11 cellular contexts compared by ENCODE assay signal in the genomic region with DNA sequence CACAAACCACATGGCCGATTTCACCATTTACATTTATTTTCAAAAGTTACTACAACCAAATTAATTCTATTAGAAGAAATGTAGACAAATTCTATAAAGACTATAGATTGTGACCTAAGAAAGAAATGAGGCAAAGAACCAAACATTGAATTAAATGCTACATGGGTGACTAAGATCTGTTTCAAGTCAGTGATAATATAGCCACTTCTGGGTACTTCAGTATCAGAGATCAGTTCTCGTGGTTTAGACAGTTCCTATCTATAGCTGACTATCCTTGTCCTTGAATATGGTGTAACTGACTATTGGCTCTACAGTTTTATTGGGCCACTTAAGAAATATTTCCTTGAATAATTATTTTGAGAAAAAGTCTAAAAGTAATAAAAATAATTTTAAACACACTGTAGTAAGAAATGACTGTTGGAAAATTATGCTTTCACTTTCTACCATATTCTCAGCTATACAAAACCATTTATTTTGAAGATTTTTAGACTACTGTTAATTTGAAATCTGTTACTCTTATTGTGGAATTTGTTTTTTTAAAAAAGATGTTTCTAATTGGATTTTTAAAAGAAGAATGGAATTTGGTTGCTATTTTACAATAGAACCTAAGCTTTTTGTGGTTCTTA. TPM values are rescaled to one million over a fixed set of nuclear protein-coding genes. Genes with fewer than 3 reads are reported as not detected.
DNase-seq lines count a peak whose midpoint lies in the region; ATAC-seq and TF ChIP-seq lines count a peak whose summit lies in the region.
"Had no signal": no experiment of that assay in that cellular context is flagged by ENCODE, and none has a peak within 500 bp of the region (broad histone marks: within the 10 kb centered on the region; RNA-seq: fewer than 3 reads in every experiment).

No MANE protein-coding gene starts in this region.

- no peak overlapping the region for H3K9ac ChIP-seq in IMR-90 (ENCODE audit: low read depth, low read length)

- H3K14ac ChIP-seq in IMR-90 (replicated peaks; ENCODE audit: low read depth, low read length): no peak overlapping the region

- no peaks in the 10 kb centered on the region for H3K4me1 ChIP-seq in IMR-90 (ENCODE audit: control insufficient read depth, insufficient read depth, low read length)
- H3K4me1 ChIP-seq in naive thymus-derived CD4-positive, alpha-beta T cell (ENCODE audit: control insufficient read depth in 2 of 2, insufficient read depth in 2 of 2, low read length in 2 of 2): no peaks in the 10 kb centered on the region
- H3K4me1 ChIP-seq in testis: no peaks in the 10 kb centered on the region
- H3K4me1 ChIP-seq: A549 had no signal

- no peak overlapping the region for H2AK5ac ChIP-seq in IMR-90 (ENCODE audit: low read depth, low read length)

- H3K27ac ChIP-seq in IMR-90 (ENCODE audit: insufficient read depth, low read length) (no peak overlapping the region), testis (no peak overlapping the region)
- no peak overlapping the region for H3K27ac ChIP-seq in naive thymus-derived CD4-positive, alpha-beta T cell (ENCODE audit: low read depth, low read length)
- H3K27ac ChIP-seq: A549 had no signal

- no peak overlapping the region for H2BK20ac ChIP-seq in IMR-90 (ENCODE audit: low read depth, low read length)

- H3K4me2 ChIP-seq in IMR-90 (ENCODE audit: low read depth, low read length): peak overlapping the region; percentile 28; the same call in 1 of the 2 replicates
- H3K4me2 ChIP-seq: A549 had no signal

- H2BK15ac ChIP-seq in IMR-90 (ENCODE audit: low read depth, low read length): no peak overlapping the region

- dilution Hi-C loops in IMR-90 (cut with HindIII; ENCODE audit: low sequenced_read_pairs, unreplicated experiment): no loop called here

- BruUV-seq in IMR-90 (replicated peaks; lab: Mats Ljungman, UMichigan): no TSS peak

- intact Hi-C loops in IMR-90 (cut with micrococcal nuclease): no loop called here
- intact Hi-C loops in naive thymus-derived CD4-positive, alpha-beta T cell (cut with micrococcal nuclease): no loop called here
- intact Hi-C loops in posterior vena cava (cut with DNase I): no loop called here
- intact Hi-C loops in testis (cut with DNase I; ENCODE audit: low total_unique reads): no loop called here

- H3K4me3 ChIP-seq in IMR-90 (ENCODE audit: insufficient read depth, low read depth, low read length) (no peak overlapping the region), testis (no peak overlapping the region)
- H3K4me3 ChIP-seq in naive thymus-derived CD4-positive, alpha-beta T cell (ENCODE audit: low read length): no peak overlapping the region
- H3K4me3 ChIP-seq: A549 had no signal

- H3K4me1 Mint-ChIP-seq in naive thymus-derived CD4-positive, alpha-beta T cell: peaks cover 4 to 13% (median 5%) of the 10 kb centered on the region in 7 donors

- H3K36me3 Mint-ChIP-seq in naive thymus-derived CD4-positive, alpha-beta T cell: peaks cover 4 to 22% (median 14%) of the 10 kb centered on the region in 5 donors

- no peak for DNase-seq in activated CD4-positive, CD25-positive, alpha-beta regulatory T cell (lab: John Stamatoyannopoulos, UW)
- DNase-seq in IMR-90 (no peak), posterior vena cava (ENCODE audit: low spot score) (no peak), cerebellar nuclear complex (lab: John Stamatoyannopoulos, UW) (no peak), testis (no peak)
- no peak for DNase-seq in naive thymus-derived CD4-positive, alpha-beta T cell
- DNase-seq: hypothalamus had no signal

- TF ChIP-seq POLR2A in IMR-90 (IDR thresholded peaks at IDR 0.05; ENCODE audit: low read depth, low read length) (no peak), testis (IDR thresholded peaks at IDR 0.05) (no peak)

- no peaks in the 10 kb centered on the region for H3K27me3 Mint-ChIP-seq in naive thymus-derived CD4-positive, alpha-beta T cell

- H3K27ac Mint-ChIP-seq in naive thymus-derived CD4-positive, alpha-beta T cell: peak overlapping the region in 6 of 9 donors; percentile 6 to 64 (median 32)

- no peak overlapping the region for H2BK120ac ChIP-seq in IMR-90 (ENCODE audit: low read depth, low read length)

- no peak overlapping the region for H2AFZ ChIP-seq in IMR-90 (replicated peaks; ENCODE audit: low read length, poor library complexity)

- no peak for TF ChIP-seq CTCF in IMR-90 (conservative IDR thresholded peaks at IDR 0.05; ENCODE audit: low read depth, low read length)
- TF ChIP-seq CTCF in testis (IDR thresholded peaks at IDR 0.05): no peak

- POLR2A ChIA-PET in IMR-90 (lab: Charles Lee; ENCODE audit: unreplicated experiment): no interaction called here
- POLR2A ChIA-PET in naive thymus-derived CD4-positive, alpha-beta T cell (lab: Charles Lee): no interaction called here

- in situ Hi-C loops in IMR-90 (cut with MboI; ENCODE audit: low sequenced_read_pairs): no loop called here

- 0 out of 4 replicates have a peak, but pooled peaks cover 0 to 2% of the 10 kb centered on the region in 2 experiments for H3K79me1 ChIP-seq in IMR-90 (ENCODE audit: low read depth in 1 of 2, low read length in 2 of 2)

- H3K36me3 ChIP-seq in IMR-90 (ENCODE audit: control insufficient read depth, insufficient read depth, low read length) (0 out of 2 replicates have a peak, but pooled peaks cover 2% of the 10 kb centered on the region), testis (ENCODE audit: low read depth, missing control alignments) (no peaks in the 10 kb centered on the region)
- H3K36me3 ChIP-seq in naive thymus-derived CD4-positive, alpha-beta T cell (ENCODE audit: control insufficient read depth in 2 of 3, insufficient read depth in 3 of 3, low read length in 3 of 3): peaks cover 0 to 6% (median 3%) of the 10 kb centered on the region in 3 experiments

- CTCF ChIA-PET in IMR-90 (lab: Yijun Ruan, JAX): interaction anchor here (0.5 kb wide), 1 partner anchor 18 kb away, joined by 4 read pairs; no protein-coding TSS in a partner anchor
- CTCF ChIA-PET in naive thymus-derived CD4-positive, alpha-beta T cell (lab: Charles Lee): no interaction called here

- H3K27me3 ChIP-seq in IMR-90 (ENCODE audit: control insufficient read depth, insufficient read depth, low read length) (no peaks in the 10 kb centered on the region), testis (no peaks in the 10 kb centered on the region)
- H3K27me3 ChIP-seq in naive thymus-derived CD4-positive, alpha-beta T cell (ENCODE audit: control insufficient read depth in 2 of 2, insufficient read depth in 2 of 2, low read length in 2 of 2): no peaks in the 10 kb centered on the region

- no peak overlapping the region for H3K23ac ChIP-seq in IMR-90 (ENCODE audit: low read depth, low read length)

- H3K4me3 Mint-ChIP-seq in naive thymus-derived CD4-positive, alpha-beta T cell: no peak overlapping the region

- H3K9me3 Mint-ChIP-seq in naive thymus-derived CD4-positive, alpha-beta T cell: no peaks in the 10 kb centered on the region

- no peak overlapping the region for H3K56ac ChIP-seq in IMR-90 (ENCODE audit: extremely low read depth, insufficient read depth, low read length)

- no peaks in the 10 kb centered on the region for H3K9me1 ChIP-seq in IMR-90 (ENCODE audit: insufficient read depth, low read length)

- peak; percentile 51 to 59 for ATAC-seq in activated CD4-positive, CD25-positive, alpha-beta regulatory T cell treated with anti-CD3 and anti-CD28 coated beads, Interleukin-2, amount 50 U/mL, for 24 hours
- ATAC-seq in HG02678 (IDR thresholded peaks at IDR 0.05; ENCODE audit: unreplicated experiment) (peak; percentile 82), IMR-90 (ENCODE audit: low read depth) (no peak)
- ATAC-seq in naive thymus-derived CD4-positive, alpha-beta T cell: peak; percentile 51
- ATAC-seq: A549, Panc1 had no signal

- H3K9me3 ChIP-seq in IMR-90 (ENCODE audit: control insufficient read depth, insufficient read depth, low read length) (no peaks in the 10 kb centered on the region), testis (no peaks in the 10 kb centered on the region)
- no peaks in the 10 kb centered on the region for H3K9me3 ChIP-seq in naive thymus-derived CD4-positive, alpha-beta T cell (ENCODE audit: control insufficient read depth in 2 of 3, low read length in 3 of 3)
- H3K9me3 ChIP-seq: A549 had no signal

- H3K4ac ChIP-seq in IMR-90 (ENCODE audit: low read depth, low read length): no peak overlapping the region

- no peak overlapping the region for H4K8ac ChIP-seq in IMR-90 (ENCODE audit: low read depth in 2 of 2, low read length in 2 of 2)

- H2AK9ac ChIP-seq in IMR-90 (replicated peaks; ENCODE audit: low read depth, low read length, poor library complexity): no peak overlapping the region

- no peak overlapping the region for H4K5ac ChIP-seq in IMR-90 (ENCODE audit: low read depth, low read length)

- H4K91ac ChIP-seq in IMR-90 (ENCODE audit: insufficient read depth, low read depth, low read length): no peak overlapping the region

- no peak overlapping the region; the same call in 1 of the 2 replicates for H3K18ac ChIP-seq in IMR-90 (ENCODE audit: low read depth, low read length)

- H4K20me1 ChIP-seq in IMR-90 (ENCODE audit: insufficient read depth, low read length): no peaks in the 10 kb centered on the region

- WGBS in IMR-90 (ENCODE audit: extremely low coverage in 2 of 2, insufficient read length in 1 of 2), 2 experiments: no CpG with 5 or more reads among the region's 2 CpGs
- WGBS in testis, 2 donors: 76 to 78% methylated on average over 2 of the region's 2 CpGs

- no peak for TF ChIP-seq RAD21 in IMR-90 (IDR thresholded peaks at IDR 0.05; ENCODE audit: low read length)

- no peak overlapping the region for H2BK5ac ChIP-seq in IMR-90 (ENCODE audit: low read depth, low read length, poor library complexity, severe bottlenecking)

TF ChIP-seq in IMR-90, 13 proteins besides CTCF, POLR2A, EP300 and RAD21 (continues in another document):
- no peak for TF ChIP-seq BHLHE40 (IDR thresholded peaks at IDR 0.05; ENCODE audit: low read depth, low read length)
- TF ChIP-seq NFE2L2 (IDR thresholded peaks at IDR 0.05; ENCODE audit: low read depth, low read length): no peak
- no peak for TF ChIP-seq RFX5 (IDR thresholded peaks at IDR 0.05; ENCODE audit: low read depth, low read length)
- no peak for TF ChIP-seq MAFK (IDR thresholded peaks at IDR 0.05; ENCODE audit: low read depth, low read length)
- no peak for TF ChIP-seq MAZ (IDR thresholded peaks at IDR 0.05; ENCODE audit: borderline replicate concordance, low read depth, low read length)
- no peak for TF ChIP-seq MXI1 (IDR thresholded peaks at IDR 0.05; ENCODE audit: borderline replicate concordance, low read depth, low read length)
- no peak for TF ChIP-seq SMC3 (IDR thresholded peaks at IDR 0.05; ENCODE audit: low read depth, low read length)
- TF ChIP-seq CHD1 (IDR thresholded peaks at IDR 0.05; ENCODE audit: low read depth, low read length): no peak

RNA-seq across cellular contexts. Expression of gene KCNMB3, which starts 14.1 kb away (rescaled TPM):
- total RNA-seq in IMR-90 (2012; rRNA removed) (0.72 and 0.83 TPM in 2 replicates), posterior vena cava (1 to 10 TPM; 2.7 to 3.1 TPM), testis (1 to 10 TPM; 6.8 to 7.4 TPM)
- polyA plus RNA-seq in IMR-90 (2012; rRNA removed) (0.59 and 1.2 TPM in 2 replicates), testis (ENCODE audit: insufficient read depth, low read depth, low replicate concordance) (7.1 TPM)
- 0.21 and 0.22 TPM in 2 replicates for polyA plus RNA-seq in IMR-90 (2012; cell fraction: cytosol; rRNA removed)
- polyA plus RNA-seq in IMR-90 (2012; cell fraction: nucleus; rRNA removed; ENCODE audit: low replicate concordance): 1.5 and 6.2 TPM in 2 replicates
- total RNA-seq in naive thymus-derived CD4-positive, alpha-beta T cell: 1 to 10 TPM in 3 of 5 experiments, under 1 TPM in 2; 0.61 to 1.6 (median 1.2) TPM
- polyA plus RNA-seq in naive thymus-derived CD4-positive, alpha-beta T cell: under 1 TPM; 0.23 to 0.33 TPM
